19 cellular contexts compared by ENCODE assay signal in genomic region chr2:85785871-85786270, GRCh38. TPM values are rescaled to one million over a fixed set of nuclear protein-coding genes. Genes with fewer than 3 reads are reported as not detected.
DNase-seq lines count a peak whose midpoint lies in the region; ATAC-seq and TF ChIP-seq lines count a peak whose summit lies in the region.
"Had no signal": no experiment of that assay in that cellular context is flagged by ENCODE, and none has a peak within 500 bp of the region (broad histone marks: within the 10 kb centered on the region; RNA-seq: fewer than 3 reads in every experiment).

No MANE protein-coding gene starts in this region.

- peak overlapping the region; percentile 75 for H3K4me2 ChIP-seq in BLaER1

- intact Hi-C loops in ascending aorta (cut with DNase I) = no loop called here
- intact Hi-C loops in left ventricle myocardium superior (cut with micrococcal nuclease) = no loop called here
- intact Hi-C loops in sciatic nerve (cut with DNase I) = no loop called here

- no peaks in the 10 kb centered on the region for H4K20me1 ChIP-seq in BLaER1

- H3K27me3 ChIP-seq in BLaER1 = no peaks in the 10 kb centered on the region
- no peaks in the 10 kb centered on the region for H3K27me3 ChIP-seq in ascending aorta
- H3K27me3 ChIP-seq: ovary, stomach had no signal

- peak; percentile 48 for ATAC-seq in left ventricle myocardium superior
- ATAC-seq in sciatic nerve = peak; percentile 24
- no peak for ATAC-seq in HG02938 (IDR thresholded peaks at IDR 0.05; ENCODE audit: unreplicated experiment)
- ATAC-seq in GM21367 (IDR thresholded peaks at IDR 0.05; ENCODE audit: unreplicated experiment) = no peak
- no peak for ATAC-seq in GM18498 (IDR thresholded peaks at IDR 0.05; ENCODE audit: unreplicated experiment)
- ATAC-seq: K562 had no signal

- no peaks in the 10 kb centered on the region for H3K36me3 ChIP-seq in BLaER1
- H3K36me3 ChIP-seq in ascending aorta = peaks cover 30 to 54% of the 10 kb centered on the region in 2 donors
- H3K36me3 ChIP-seq: ovary had no signal

- DNase-seq in ascending aorta (ENCODE audit: low spot score in 2 of 2) (no peak), left ventricle myocardium superior (no peak), sciatic nerve (ENCODE audit: low spot score) (peak; percentile 54), HUDEP-2 (lab: John Stamatoyannopoulos, UW; ENCODE audit: unreplicated experiment in 76 of 76) (no peak)
- DNase-seq: activated CD4-positive, CD25-positive, alpha-beta regulatory T cell; activated CD8-positive, alpha-beta memory T cell treated with anti-CD3 and anti-CD28 coated beads for 24 hours; activated naive CD8-positive, alpha-beta T cell treated with anti-CD3 and anti-CD28 coated beads, Interleukin-2, amount 10 ng/mL, durations not matched to agents 7 days and 5 days; CD4-positive, alpha-beta T cell; NCI-H774; stimulated activated CD4-positive, alpha-beta T cell treated with anti-CD3 and anti-CD28 coated beads, Interleukin-4, amount 100 ng/mL, for 1 hour; stomach; T-helper 9 cell had no signal

- H3K9me3 ChIP-seq in BLaER1 = no peaks in the 10 kb centered on the region
- no peaks in the 10 kb centered on the region for H3K9me3 ChIP-seq in ascending aorta
- H3K9me3 ChIP-seq: lower lobe of right lung, ovary, stomach had no signal

- H3K27ac ChIP-seq in BLaER1 (no peak overlapping the region), ascending aorta (peak overlapping the region; percentile 80 to 93)
- H3K27ac ChIP-seq: lower lobe of right lung, ovary had no signal

- H3K4me3 ChIP-seq in BLaER1 (no peak overlapping the region), ascending aorta (peak overlapping the region in 1 of 2 donors; percentile 44)
- H3K4me3 ChIP-seq: K562, lower lobe of right lung, ovary, stomach had no signal

- H3K4me1 ChIP-seq in BLaER1 (peaks cover 35% of the 10 kb centered on the region), ascending aorta (peaks cover 26 to 78% of the 10 kb centered on the region in 2 donors)

- no peak for TF ChIP-seq CTCF in ascending aorta (IDR thresholded peaks at IDR 0.05)

- H3K9ac ChIP-seq in BLaER1 = no peak overlapping the region

RNA-seq across cellular contexts. Expression of gene ATOH8, which starts 32.1 kb away (rescaled TPM):
- 239 TPM for total RNA-seq in ascending aorta
- 29.6 TPM for total RNA-seq in left ventricle myocardium superior
- total RNA-seq in sciatic nerve = 57.2 TPM
- total RNA-seq: activated naive CD8-positive, alpha-beta T cell treated with anti-CD3 and anti-CD28 coated beads, Interleukin-2, amount 10 ng/mL, durations not matched to agents 7 days and 5 days; CD4-positive, alpha-beta T cell; K562 had no signal

Comparison
In these comparisons a context has a peak if more than half of its experiments do, and no peak if none do; other contexts are left out.
1. ATAC-seq: peak in left ventricle myocardium superior (single experiment) and sciatic nerve (single experiment); none in HG02938 (single experiment), GM21367 (single experiment) and GM18498 (single experiment).